ENCODE assay signal across 8 cellular contexts in genomic region chr19:53553865-53554791, GRCh38. TPM values are rescaled to one million over a fixed set of nuclear protein-coding genes. Genes with fewer than 3 reads are reported as not detected.
A peak's percentile ranks its signal among the peaks of the same experiment; 100 is the strongest.
DNase-seq lines count a peak whose midpoint lies in the region; ATAC-seq and TF ChIP-seq lines count a peak whose summit lies in the region.

No MANE protein-coding gene starts in this region.

- H3K9me3 ChIP-seq in A673 (ENCODE audit: low read depth, low read length, poor library complexity, severe bottlenecking), result no peaks in the 10 kb centered on the region

- intact Hi-C loops in A673 (cut with micrococcal nuclease; ENCODE audit: unreplicated experiment), result no loop called here

- ATAC-seq in GM18909 (IDR thresholded peaks at IDR 0.05; ENCODE audit: poor library complexity, unreplicated experiment) (peak; percentile 61), HG03442 (IDR thresholded peaks at IDR 0.05; ENCODE audit: unreplicated experiment) (peak; percentile 73)

- peak overlapping the region; percentile 87 for H3K27ac ChIP-seq in A673 (ENCODE audit: low read depth, low read length, poor library complexity, severe bottlenecking)
- H3K27ac ChIP-seq in angular gyrus (ENCODE audit: low read depth, low read length), result peak overlapping the region; percentile 77
- H3K27ac ChIP-seq in skin epidermis, result peak overlapping the region in 20 of 21 experiments; percentile 3 to 93 (median 83)

- H3K4me1 ChIP-seq in A673 (ENCODE audit: insufficient read depth, low read length, poor library complexity, severe bottlenecking), result no peaks in the 10 kb centered on the region

- no peaks in the 10 kb centered on the region for H3K27me3 ChIP-seq in A673 (replicated peaks; ENCODE audit: insufficient read depth, low read depth, low read length, poor library complexity)

- H3K4me3 ChIP-seq in A673 (ENCODE audit: low read depth, low read length, poor library complexity, severe bottlenecking) (peak overlapping the region; percentile 61), skin epidermis (peak overlapping the region; percentile 37 to 56 (median 46))

- POLR2A ChIA-PET in A673 (lab: Charles Lee; ENCODE audit: low non-redundant PET), result no interaction called here

- peak; percentile 87 for DNase-seq in A673 (ENCODE audit: low spot score)
- peak; percentile 89 to 95 (median 90) for DNase-seq in T-helper 1 cell
- DNase-seq in hepatic stellate cell (ENCODE audit: low spot score), result peak; percentile 89
- DNase-seq in SW480 (ENCODE audit: low spot score), result no peak

- CTCF ChIA-PET in A673 (lab: Charles Lee), result no interaction called here

- no TSS peak for BruUV-seq in A673 (replicated peaks; lab: Mats Ljungman, UMichigan)

- H3K36me3 ChIP-seq in A673 (ENCODE audit: insufficient read depth, low read length, poor library complexity, severe bottlenecking), result peaks cover 4% of the 10 kb centered on the region

- no peak for TF ChIP-seq CTCF in A673 (conservative IDR thresholded peaks at IDR 0.05; ENCODE audit: low read depth, low read length)

RNA-seq across cellular contexts. Expression of gene ZNF331, which starts 16.2 kb away (rescaled TPM):
- 25.8 and 29.8 TPM in 2 replicates for total RNA-seq in A673 (2021)
